8 cellular contexts compared by ENCODE assay signal in genomic region chr10:28668363-28669226, GRCh38. TPM values are rescaled to one million over a fixed set of nuclear protein-coding genes. Genes with fewer than 3 reads are reported as not detected.
A peak's percentile ranks its signal among the peaks of the same experiment; 100 is the strongest.
DNase-seq lines count a peak whose midpoint lies in the region; ATAC-seq and TF ChIP-seq lines count a peak whose summit lies in the region.

No MANE protein-coding gene starts in this region.

- peak overlapping the region; percentile 89 for H3K4me2 ChIP-seq in fibroblast of lung (ENCODE audit: extremely low read depth, insufficient read depth, low read length)

- H3K9me3 Mint-ChIP-seq in nephron progenitor cell = peaks cover 5% of the 10 kb centered on the region

- peaks cover 2% of the 10 kb centered on the region for H3K4me1 ChIP-seq in fibroblast of lung (ENCODE audit: control insufficient read depth, extremely low read depth, insufficient read depth, low read length)
- peaks cover 3% of the 10 kb centered on the region for H3K4me1 ChIP-seq in upper lobe of right lung

- H3K4me1 Mint-ChIP-seq in nephron progenitor cell = peaks cover 30% of the 10 kb centered on the region

- intact Hi-C loops in upper lobe of right lung (cut with DNase I) = loop anchor here (10.0 kb wide), 2 partner anchors 326 to 636 kb away; no protein-coding TSS in a partner anchor

- ATAC-seq in upper lobe of right lung (peak; percentile 80), HG03025 (IDR thresholded peaks at IDR 0.05; ENCODE audit: low FRiP score, unreplicated experiment) (no peak)

- H3K27me3 Mint-ChIP-seq in nephron progenitor cell (ENCODE audit: low read depth, poor library complexity) = peaks cover 23% of the 10 kb centered on the region

- H3K27me3 ChIP-seq in fibroblast of lung (ENCODE audit: control insufficient read depth, insufficient read depth, low read length) (peaks cover 20% of the 10 kb centered on the region), upper lobe of right lung (peaks cover 44% of the 10 kb centered on the region)

- no peaks in the 10 kb centered on the region for H3K9me3 ChIP-seq in fibroblast of lung (ENCODE audit: control insufficient read depth, insufficient read depth, low read depth, low read length)
- H3K9me3 ChIP-seq in upper lobe of right lung = no peaks in the 10 kb centered on the region

- peak overlapping the region; percentile 94 for H3K4me3 Mint-ChIP-seq in nephron progenitor cell

- no peak overlapping the region for H3K9ac ChIP-seq in fibroblast of lung (ENCODE audit: insufficient read depth, low read length)

- no peaks in the 10 kb centered on the region for H4K20me1 ChIP-seq in fibroblast of lung (ENCODE audit: control insufficient read depth, extremely low read depth, insufficient read depth, low read length)

- H3K27ac ChIP-seq in fibroblast of lung (ENCODE audit: insufficient read depth, low read length) = no peak overlapping the region
- H3K27ac ChIP-seq in upper lobe of right lung = no peak overlapping the region

- DNase-seq in COLO668 (lab: John Stamatoyannopoulos, UW; ENCODE audit: unreplicated experiment) (peak; percentile 49), NCI-H1092 treated with DMSO at 0.1 percent for 48 hours (lab: John Stamatoyannopoulos, UW) (peak; percentile 57), fibroblast of lung (ENCODE audit: low read depth in 2 of 2) (peak; percentile 20 to 66), nephron progenitor cell (peak; percentile 81), upper lobe of right lung (peak; percentile 78), NCI-H1694 (lab: John Stamatoyannopoulos, UW) (no peak)
- peak; percentile 71 for DNase-seq in activated CD8-positive, alpha-beta memory T cell treated with anti-CD3 and anti-CD28 coated beads, Interleukin-2, amount 50 U/mL, for 48 hours

- peak overlapping the region; percentile 40 to 65 (median 52) for H3K4me3 ChIP-seq in fibroblast of lung (replicated peaks in 1 of 4; ENCODE audit: control extremely low read depth in 1 of 4, insufficient read depth in 1 of 4, low read depth in 3 of 4, low read length in 4 of 4)
- H3K4me3 ChIP-seq in upper lobe of right lung = peak overlapping the region; percentile 37

- H2AFZ ChIP-seq in fibroblast of lung (ENCODE audit: low read length) = peak overlapping the region; percentile 58

- no peaks in the 10 kb centered on the region for H3K36me3 Mint-ChIP-seq in nephron progenitor cell (ENCODE audit: low read depth)

- H3K79me2 ChIP-seq in fibroblast of lung (ENCODE audit: control insufficient read depth, insufficient read depth, low read length) = no peaks in the 10 kb centered on the region

- no peak for TF ChIP-seq CTCF in fibroblast of lung (conservative IDR thresholded peaks at IDR 0.05 in 1 of 2, IDR thresholded peaks at IDR 0.05 in 1 of 2; ENCODE audit: low read depth in 1 of 2, low read length in 2 of 2)
- TF ChIP-seq CTCF in nephron progenitor cell (IDR thresholded peaks at IDR 0.05) = no peak
- TF ChIP-seq CTCF in upper lobe of right lung (IDR thresholded peaks at IDR 0.05) = no peak

- H3K36me3 ChIP-seq in fibroblast of lung (ENCODE audit: control insufficient read depth, insufficient read depth, low read length) (no peaks in the 10 kb centered on the region), upper lobe of right lung (no peaks in the 10 kb centered on the region)

- H3K27ac Mint-ChIP-seq in nephron progenitor cell = no peak overlapping the region

RNA-seq across cellular contexts. Expression of gene BAMBI, which starts 8.7 kb away (rescaled TPM):
- 4.6 and 5.6 TPM in 2 replicates for total RNA-seq in fibroblast of lung
- polyA plus RNA-seq in fibroblast of lung = 2.9 and 17.8 TPM in 2 replicates
- 4.0 and 25.6 TPM in 2 replicates for polyA plus RNA-seq in fibroblast of lung (2012)
- polyA minus RNA-seq in fibroblast of lung (ENCODE audit: low replicate concordance) = 4.9 and 17.5 TPM in 2 replicates
- total RNA-seq in upper lobe of right lung = 12.9 TPM
